8 cellular contexts compared by ENCODE assay signal in genomic region chr17:50931003-50931878, GRCh38.
DNase-seq lines count a peak whose midpoint lies in the region; ATAC-seq, FAIRE-seq and TF ChIP-seq lines count a peak whose summit lies in the region.

No MANE protein-coding gene starts in this region.

- ATAC-seq in GM21576 (IDR thresholded peaks at IDR 0.05; ENCODE audit: unreplicated experiment) (peak; percentile 61), K562 (peak; percentile 79), HG02588 (IDR thresholded peaks at IDR 0.05; ENCODE audit: unreplicated experiment) (no peak)

- peak overlapping the region; percentile 79 for H2AFZ ChIP-seq in K562 (ENCODE audit: low read depth, low read length)

- H3K79me2 ChIP-seq in K562 (ENCODE audit: control insufficient read depth, insufficient read depth, low read length): no peaks in the 10 kb centered on the region

- H3K4me3 ChIP-seq in BLaER1: peak overlapping the region; percentile 59
- peak overlapping the region; percentile 28 for H3K4me3 ChIP-seq in K562

- H3K4me2 ChIP-seq in BLaER1 (peak overlapping the region; percentile 88), K562 (ENCODE audit: insufficient read depth, low read length) (peak overlapping the region; percentile 71)

- TF ChIP-seq RAD21 in K562 (CRISPR knock-in tag; conservative IDR thresholded peaks at IDR 0.05 in 1 of 2, IDR thresholded peaks at IDR 0.05 in 1 of 2): no peak

- H3K9ac ChIP-seq in BLaER1 (peak overlapping the region; percentile 77), K562 (ENCODE audit: insufficient read depth in 1 of 2, low read depth in 2 of 2, low read length in 2 of 2) (peak overlapping the region; percentile 44 to 87; a peak in 3 of 4 replicates)

- in situ Hi-C loops in K562 (cut with MboI): no loop called here

- no TSS peak for BruUV-seq in K562 (replicated peaks; lab: Mats Ljungman, UMichigan)

- POLR2A ChIA-PET in K562 (lab: Yijun Ruan, JAX): interaction anchor here (0.5 to 2.9 kb wide), 8 partner anchors 12 to 453 kb away, joined by 3 to 19 read pairs (median 3); partner anchors contain the start of gene TOB1

- no peak for TF ChIP-seq EP300 in K562 (IDR thresholded peaks at IDR 0.05; ENCODE audit: low read length)

- H4K20me1 ChIP-seq in BLaER1 (no peaks in the 10 kb centered on the region), K562 (replicated peaks; ENCODE audit: control insufficient read depth, insufficient read depth, low read length) (no peaks in the 10 kb centered on the region)

- TF ChIP-seq CTCF in K562 (IDR thresholded peaks at IDR 0.05 in 2 of 3, conservative IDR thresholded peaks at IDR 0.05 in 1 of 3; ENCODE audit: insufficient read depth in 2 of 3, low read depth in 1 of 3, low read length in 3 of 3): no peak

- no peak for FAIRE-seq in K562 (lab: Jason Lieb, UNC)

- intact Hi-C loops in K562 (cut with micrococcal nuclease) (loop anchor here (10.0 kb wide), 1 partner anchor 206 kb away; no protein-coding TSS in a partner anchor), posterior vena cava (cut with DNase I) (loop anchor here in 1 of 2 donors (5.0 kb wide), 1 partner anchor 64 kb away; the partner anchor contains the start of gene TOB1)

- CTCF ChIA-PET in K562 (lab: Yijun Ruan, JAX; ENCODE audit: low intra/inter-chr PET ratio): no interaction called here

- peak overlapping the region; percentile 85 for H3K27ac ChIP-seq in BLaER1
- H3K27ac ChIP-seq in K562 (ENCODE audit: extremely low read depth, low read depth, low read length): peak overlapping the region; percentile 48; the same call in 1 of the 3 replicates

- H3K27me3 ChIP-seq in BLaER1: no peaks in the 10 kb centered on the region
- no peaks in the 10 kb centered on the region for H3K27me3 ChIP-seq in K562 (ENCODE audit: control insufficient read depth in 2 of 2, insufficient read depth in 2 of 2, low read length in 2 of 2)

- TF ChIP-seq POLR2A in K562 (conservative IDR thresholded peaks at IDR 0.05): no peak

- H3K4me1 ChIP-seq in BLaER1 (peaks cover 66% of the 10 kb centered on the region), K562 (replicated peaks in 1 of 2; ENCODE audit: control insufficient read depth in 2 of 2, insufficient read depth in 2 of 2, low read length in 2 of 2) (peaks cover 40 to 48% of the 10 kb centered on the region in 2 experiments)

- DNase-seq in NCI-H1436 treated with DMSO at 0.1 percent for 48 hours (lab: John Stamatoyannopoulos, UW) (peak; percentile 49), T-helper 1 cell (peak in 3 of 5 donors; percentile 36 to 55 (median 36)), K562 (ENCODE audit: extremely low read depth in 1 of 4, low spot score in 3 of 4) (peak; percentile 69 to 78 (median 72)), hepatic stellate cell (ENCODE audit: low spot score) (peak; percentile 84), posterior vena cava (ENCODE audit: low spot score) (peak; percentile 95)

- 5% methylated on average over 61 of the region's 68 CpGs for WGBS in K562 (ENCODE audit: insufficient coverage, low coverage, missing lambda C conversion rate)

- no peaks in the 10 kb centered on the region for H3K9me1 ChIP-seq in K562 (ENCODE audit: control insufficient read depth, insufficient read depth, low read length)

- H3K9me3 ChIP-seq in BLaER1 (no peaks in the 10 kb centered on the region), K562 (replicated peaks; ENCODE audit: control insufficient read depth, insufficient read depth, low read depth, low read length) (no peaks in the 10 kb centered on the region)

- H3K36me3 ChIP-seq in BLaER1 (no peaks in the 10 kb centered on the region), K562 (ENCODE audit: control insufficient read depth, insufficient read depth, low read length) (no peaks in the 10 kb centered on the region; the same call in 2 of the 3 replicates)

TF ChIP-seq in K562, 482 proteins besides CTCF, POLR2A, EP300 and RAD21 (continues in another document):
- TF ChIP-seq ZNF431 (CRISPR knock-in tag; IDR thresholded peaks at IDR 0.05) (peak; percentile 79), ZNF282 (CRISPR knock-in tag; IDR thresholded peaks at IDR 0.05) (no peak), TFAM (CRISPR knock-in tag; conservative IDR thresholded peaks at IDR 0.05) (no peak), TRIM24 (IDR thresholded peaks at IDR 0.05) (0 out of 4 replicates have a peak, but pooled peaks of 1 of the 2 experiments have one; percentile 12), TAF1 (IDR thresholded peaks at IDR 0.05; ENCODE audit: control insufficient read depth, extremely low read depth, insufficient read depth, low read length, severe bottlenecking) (peak; percentile 17), FOSL1 (tag; conservative IDR thresholded peaks at IDR 0.05) (0 out of 2 replicates have a peak, but pooled peaks have one; percentile 25), ZBTB1 (CRISPR knock-in tag; IDR thresholded peaks at IDR 0.05; ENCODE audit: borderline replicate concordance, low read depth) (0 out of 2 replicates have a peak, but pooled peaks have one; percentile 43), PYGO2 (tag; IDR thresholded peaks at IDR 0.05) (no peak), ERF (CRISPR knock-in tag; IDR thresholded peaks at IDR 0.05) (no peak), CTBP1 (IDR thresholded peaks at IDR 0.05; ENCODE audit: borderline replicate concordance) (peak; percentile 23), FOXA3 (CRISPR knock-in tag; conservative IDR thresholded peaks at IDR 0.05 in 1 of 2, IDR thresholded peaks at IDR 0.05 in 1 of 2) (peak in 1 of 2 experiments; percentile 31; a peak in 1 of 4 replicates), CREB5 (CRISPR knock-in tag; IDR thresholded peaks at IDR 0.05) (no peak), HNRNPLL (IDR thresholded peaks at IDR 0.05; ENCODE audit: low read depth, low read length, poor library complexity, severe bottlenecking) (peak; percentile 89), KLF1 (tag; IDR thresholded peaks at IDR 0.05) (no peak), MEF2A (IDR thresholded peaks at IDR 0.05; ENCODE audit: control insufficient read depth, low read depth, low read length) (peak; percentile 69; the same call in 1 of the 2 replicates), ZNF175 (CRISPR knock-in tag; IDR thresholded peaks at IDR 0.05; ENCODE audit: low read depth) (no peak), HNRNPL (IDR thresholded peaks at IDR 0.05; ENCODE audit: low read depth, low read length) (no peak), CEBPB (tag; IDR thresholded peaks at IDR 0.05) (peak; percentile 92), NBN (IDR thresholded peaks at IDR 0.05; ENCODE audit: low read depth) (no peak), PHB (CRISPR knock-in tag; IDR thresholded peaks at IDR 0.05) (no peak), ZNF830 (CRISPR knock-in tag; IDR thresholded peaks at IDR 0.05) (no peak), XRCC3 (IDR thresholded peaks at IDR 0.05) (no peak), ZNF436 (CRISPR knock-in tag; IDR thresholded peaks at IDR 0.05) (no peak), VEZF1 (CRISPR knock-in tag; IDR thresholded peaks at IDR 0.05) (peak; percentile 88), KDM1A (IDR thresholded peaks at IDR 0.05) (peak in 1 of 2 experiments; percentile 14; a peak in 1 of 4 replicates), E2F4 (CRISPR knock-in tag; IDR thresholded peaks at IDR 0.05; ENCODE audit: low read depth) (no peak), ELK3 (CRISPR knock-in tag; IDR thresholded peaks at IDR 0.05) (no peak), TEAD4 (IDR thresholded peaks at IDR 0.05; ENCODE audit: low read length) (no peak), TEAD4 (CRISPR knock-in tag; IDR thresholded peaks at IDR 0.05; ENCODE audit: borderline replicate concordance) (peak; percentile 58; the same call in 1 of the 2 replicates), CCNT2 (IDR thresholded peaks at IDR 0.05; ENCODE audit: borderline replicate concordance, extremely low read depth, insufficient read length, low read depth, low read length) (peak; percentile 47)

Comparison
In these comparisons a context has a peak if more than half of its experiments do, and no peak if none do; other contexts are left out.
1. DNase-seq: peak in every context shown above with its lines; median percentile 95 in posterior vena cava; 84 in hepatic stellate cell; 72 in K562; 49 in NCI-H1436 treated with DMSO at 0.1 percent for 48 hours; 36 in T-helper 1 cell.